8 cellular contexts compared by ENCODE assay signal in the genomic region with DNA sequence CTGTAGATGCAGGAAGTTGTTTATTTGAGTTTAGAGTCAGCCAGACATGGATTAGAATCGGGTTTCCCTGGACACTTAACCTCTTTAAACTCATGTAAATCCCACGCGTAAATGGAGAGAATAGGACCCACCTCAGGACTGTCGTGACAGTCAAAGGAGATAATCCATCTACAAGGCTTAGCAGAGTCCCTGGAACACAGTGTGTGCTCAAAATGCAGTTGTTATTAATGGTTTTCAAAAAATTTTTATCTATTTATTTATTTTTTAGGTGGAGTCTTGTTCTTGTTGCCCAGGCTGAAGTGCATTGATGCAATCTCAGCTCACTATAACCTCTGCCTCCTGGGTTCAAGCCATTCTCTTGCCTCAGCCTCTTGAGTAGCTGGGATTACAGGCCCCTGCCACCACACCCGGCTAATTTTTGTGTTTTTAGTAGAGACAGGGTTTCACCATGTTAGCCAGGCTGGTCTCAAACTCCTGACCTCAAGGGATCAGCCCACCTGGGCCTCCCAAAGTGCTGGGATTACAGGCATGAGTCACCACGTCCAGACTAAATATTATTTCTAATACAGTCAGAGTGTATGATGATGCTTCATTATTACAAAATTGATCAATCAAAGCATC. TPM values are rescaled to one million over a fixed set of nuclear protein-coding genes. Genes with fewer than 3 reads are reported as not detected.
DNase-seq lines count a peak whose midpoint lies in the region; ATAC-seq and TF ChIP-seq lines count a peak whose summit lies in the region.
"Not testable (repeated sequence)": the region's sequence is repeated elsewhere in the genome, so short reads cannot be mapped to it uniquely, and the experiment has no call there.

No MANE protein-coding gene starts in this region.

- peak overlapping the region; percentile 88 for H3K27ac Mint-ChIP-seq in MCF 10A (ENCODE audit: low read depth, unreplicated experiment)

- H2AK5ac ChIP-seq in neuronal stem cell (ENCODE audit: low read depth, low read length): not testable (repeated sequence)

- not testable (repeated sequence) for H3K27me3 Mint-ChIP-seq in MCF 10A (ENCODE audit: insufficient read depth, unreplicated experiment)

- H3K9me3 ChIP-seq in PC-9 (ENCODE audit: insufficient read depth, low read depth); fibroblast of lung (ENCODE audit: control insufficient read depth, insufficient read depth, low read depth, low read length); left lung; neuronal stem cell (replicated peaks in 1 of 2; ENCODE audit: control insufficient read depth in 2 of 2, insufficient read depth in 1 of 2, low read depth in 1 of 2, low read length in 2 of 2); spleen; vagina: not testable (repeated sequence)

- not testable (repeated sequence) for H3K79me1 ChIP-seq in neuronal stem cell (ENCODE audit: low read depth, low read length)

- DNase-seq in HCEC 1CT (peak; percentile 45), PC-9 (peak; percentile 16 to 54), fibroblast of lung (ENCODE audit: low read depth in 2 of 2) (peak in 1 of 2 donors; percentile 69), vagina (ENCODE audit: extremely low spot score in 2 of 2) (peak in 1 of 2 donors; percentile 32)
- DNase-seq in MCF 10A (ENCODE audit: unreplicated experiment); left lung; neuronal stem cell (ENCODE audit: low spot score); spleen: not testable (repeated sequence)

- not testable (repeated sequence) for H2BK12ac ChIP-seq in neuronal stem cell (ENCODE audit: low read length)

- POLR2A ChIA-PET in PC-9 (lab: Charles Lee; ENCODE audit: unreplicated experiment): interaction anchor here (0.5 to 1.7 kb wide), 9 partner anchors 8 to 762 kb away, joined by 3 to 36 read pairs (median 6); a partner anchor contains a TSS
- POLR2A ChIA-PET in MCF 10A (lab: Yijun Ruan, JAX): interaction anchor here (0.7 to 1.7 kb wide), 5 partner anchors 8 to 31 kb away, joined by 3 to 12 read pairs (median 4); a partner anchor contains a TSS

- H2BK5ac ChIP-seq in neuronal stem cell (ENCODE audit: low read length): not testable (repeated sequence)

- not testable (repeated sequence) for H3K36me3 Mint-ChIP-seq in MCF 10A (ENCODE audit: insufficient read depth, unreplicated experiment)

- peak overlapping the region; percentile 62 for H3K4me2 ChIP-seq in PC-9
- H3K4me2 ChIP-seq in fibroblast of lung (ENCODE audit: extremely low read depth, insufficient read depth, low read length); neuronal stem cell (ENCODE audit: insufficient read depth, low read length, poor library complexity, severe bottlenecking): not testable (repeated sequence)

- not testable (repeated sequence) for H3K79me2 ChIP-seq in PC-9 (ENCODE audit: low read depth); fibroblast of lung (ENCODE audit: control insufficient read depth, insufficient read depth, low read length)

- not testable (repeated sequence) for H2BK120ac ChIP-seq in neuronal stem cell (ENCODE audit: low read depth, low read length)

- H3K4me3 Mint-ChIP-seq in MCF 10A (ENCODE audit: unreplicated experiment): not testable (repeated sequence)

- H3F3A ChIP-seq in PC-9 (ENCODE audit: insufficient read depth, low read depth): peaks cover 30% of the 10 kb centered on the region

- peak overlapping the region; percentile 55 for H3K18ac ChIP-seq in neuronal stem cell (ENCODE audit: low read length)

- intact Hi-C loops in PC-9 (cut with micrococcal nuclease; ENCODE audit: unreplicated experiment): loop anchor here (1.0 to 2.0 kb wide), 4 partner anchors 8 to 71 kb away; no protein-coding TSS in a partner anchor
- intact Hi-C loops in MCF 10A (cut with micrococcal nuclease); left lung (cut with DNase I); spleen (cut with DNase I; ENCODE audit: low total_unique reads); vagina (cut with DNase I): not testable (repeated sequence)

- not testable (repeated sequence) for H3K9me3 Mint-ChIP-seq in MCF 10A (ENCODE audit: unreplicated experiment)

- not testable (repeated sequence) for H4K20me1 ChIP-seq in PC-9 (ENCODE audit: insufficient read depth); fibroblast of lung (ENCODE audit: control insufficient read depth, extremely low read depth, insufficient read depth, low read length)

- H4K8ac ChIP-seq in neuronal stem cell (ENCODE audit: low read depth, low read length): not testable (repeated sequence)

- H2AFZ ChIP-seq in PC-9: not testable (repeated sequence)
- peak overlapping the region; percentile 21 for H2AFZ ChIP-seq in fibroblast of lung (ENCODE audit: low read length)
- H2AFZ ChIP-seq in neuronal stem cell (ENCODE audit: low read length): peak overlapping the region; percentile 84

- TF ChIP-seq POLR2A in spleen (IDR thresholded peaks at IDR 0.05); vagina (IDR thresholded peaks at IDR 0.05): not testable (repeated sequence)

- H2BK15ac ChIP-seq in neuronal stem cell (ENCODE audit: low read length): not testable (repeated sequence)

- not testable (repeated sequence) for H3K23ac ChIP-seq in neuronal stem cell (ENCODE audit: low read depth, low read length, poor library complexity)

- not testable (repeated sequence) for H3K36me3 ChIP-seq in PC-9 (ENCODE audit: low read depth); fibroblast of lung (ENCODE audit: control insufficient read depth, insufficient read depth, low read length); left lung; neuronal stem cell (replicated peaks in 1 of 2; ENCODE audit: control insufficient read depth in 2 of 2, insufficient read depth in 2 of 2, low read length in 2 of 2); spleen; vagina

- H3K4ac ChIP-seq in neuronal stem cell (ENCODE audit: low read length): not testable (repeated sequence)

- H3K27ac ChIP-seq in PC-9 (peak overlapping the region; percentile 91), fibroblast of lung (ENCODE audit: insufficient read depth, low read length) (peak overlapping the region; percentile 62), left lung (peak overlapping the region; percentile 50 to 73), neuronal stem cell (replicated peaks; ENCODE audit: low read length) (peak overlapping the region; percentile 10), spleen (peak overlapping the region in 7 of 8 donors; percentile 7 to 75 (median 63)), vagina (peak overlapping the region; percentile 42)

- H4K91ac ChIP-seq in neuronal stem cell (ENCODE audit: low read depth, low read length, poor library complexity): not testable (repeated sequence)

- 0 out of 2 replicates have a peak overlapping the region, but pooled peaks have one; percentile 24 for H3K4me3 ChIP-seq in PC-9
- H3K4me3 ChIP-seq in fibroblast of lung (replicated peaks in 1 of 4; ENCODE audit: control extremely low read depth in 1 of 4, insufficient read depth in 1 of 4, low read depth in 3 of 4, low read length in 4 of 4); left lung; neuronal stem cell (ENCODE audit: low read length in 2 of 2); spleen; vagina: not testable (repeated sequence)

- H3K27me3 ChIP-seq in PC-9 (ENCODE audit: insufficient read depth, low read depth); fibroblast of lung (ENCODE audit: control insufficient read depth, insufficient read depth, low read length); left lung; neuronal stem cell (ENCODE audit: control insufficient read depth in 3 of 3, insufficient read depth in 3 of 3, low read depth in 1 of 3, low read length in 3 of 3); spleen (replicated peaks in 1 of 7); vagina: not testable (repeated sequence)

- WGBS in neuronal stem cell (ENCODE audit: extremely low coverage in 2 of 2, insufficient read length in 2 of 2, insufficient replicate concordance in 1 of 2), 2 donors: no CpG with 5 or more reads among the region's 6 CpGs
- 52 to 70% (median 60%) methylated on average over 6 of the region's 6 CpGs for WGBS in spleen, 5 donors

- not testable (repeated sequence) for TF ChIP-seq CTCF in PC-9 (conservative IDR thresholded peaks at IDR 0.05); MCF 10A (IDR thresholded peaks at IDR 0.05; ENCODE audit: unreplicated experiment); fibroblast of lung (conservative IDR thresholded peaks at IDR 0.05 in 1 of 2, IDR thresholded peaks at IDR 0.05 in 1 of 2; ENCODE audit: low read depth in 1 of 2, low read length in 2 of 2); left lung (IDR thresholded peaks at IDR 0.05); spleen (IDR thresholded peaks at IDR 0.05 in 8 of 11, conservative IDR thresholded peaks at IDR 0.05 in 3 of 11); vagina (IDR thresholded peaks at IDR 0.05)

- H3K4me1 Mint-ChIP-seq in MCF 10A (ENCODE audit: insufficient read depth, unreplicated experiment): peaks cover 15% of the 10 kb centered on the region

- H3K4me1 ChIP-seq in PC-9 (replicated peaks; ENCODE audit: insufficient read depth) (peaks cover 40% of the 10 kb centered on the region), left lung (peaks cover 13 to 64% of the 10 kb centered on the region in 2 donors), neuronal stem cell (ENCODE audit: control insufficient read depth in 2 of 2, insufficient read depth in 1 of 2, low read depth in 1 of 2, low read length in 2 of 2) (peaks cover 9 to 26% of the 10 kb centered on the region in 2 donors), spleen (peaks cover 14 to 86% (median 57%) of the 10 kb centered on the region in 6 donors), vagina (peaks cover 14% of the 10 kb centered on the region)
- H3K4me1 ChIP-seq in fibroblast of lung (ENCODE audit: control insufficient read depth, extremely low read depth, insufficient read depth, low read length): not testable (repeated sequence)

- not testable (repeated sequence) for H3K9me2 ChIP-seq in PC-9 (ENCODE audit: insufficient read depth)

- BruUV-seq in PC-9 (replicated peaks; lab: Mats Ljungman, UMichigan): TSS peak; percentile 95
- not testable (repeated sequence) for BruUV-seq in MCF 10A (replicated peaks; lab: Mats Ljungman, UMichigan)

- H3K14ac ChIP-seq in neuronal stem cell (ENCODE audit: low read length): not testable (repeated sequence)

- not testable (repeated sequence) for ATAC-seq in left lung

- CTCF ChIA-PET in PC-9 (lab: Charles Lee) (interaction anchor here (1.0 to 1.4 kb wide), 3 partner anchors 10 to 64 kb away, joined by 3 read pairs; no protein-coding TSS in a partner anchor), MCF 10A (lab: Yijun Ruan, JAX) (interaction anchor here (1.2 kb wide), 1 partner anchor 167 kb away, joined by 4 read pairs; no protein-coding TSS in a partner anchor)

- H3K9ac ChIP-seq in fibroblast of lung (ENCODE audit: insufficient read depth, low read length); neuronal stem cell (ENCODE audit: low read depth, low read length, poor library complexity): not testable (repeated sequence)

RNA-seq across cellular contexts. Expression of a gene that starts 10.2 kb away (rescaled TPM):
- total RNA-seq in PC-9 (2021) (14.3 and 16.4 TPM in 2 replicates), MCF 10A (2022) (1.5 and 2.2 TPM in 2 replicates), fibroblast of lung (15.7 and 20.0 TPM in 2 replicates), left lung (10 to 100 TPM; 25.2 to 57.3 TPM), spleen (10 to 100 TPM; 36.2 to 84.3 (median 61.8) TPM), vagina (16.5 TPM)
- polyA plus RNA-seq in fibroblast of lung (16.9 and 52.6 TPM in 2 replicates), spleen (10 to 100 TPM; 24.8 to 38.1 (median 28.5) TPM)
- 10.4 and 26.6 TPM in 2 replicates for polyA plus RNA-seq in fibroblast of lung (2012)
- 9.6 and 20.6 TPM in 2 replicates for polyA minus RNA-seq in fibroblast of lung (ENCODE audit: low replicate concordance)
- 3.4 TPM for polyA plus RNA-seq in neuronal stem cell (2013, experiment 1 of 2)
- polyA plus RNA-seq in neuronal stem cell (2013, experiment 2 of 2): 3.5 TPM

Comparison
In these comparisons a context has a peak if more than half of its experiments do, and no peak if none do; other contexts are left out.
1. H3K27ac ChIP-seq: peak in every context shown above with its lines; median percentile 91 in PC-9; 63 in spleen; 62 in fibroblast of lung; 62 in left lung; 42 in vagina; 10 in neuronal stem cell.